ENCODE assay signal across 1 cellular context in genomic region chr2:205705511-205706397, GRCh38.
TF ChIP-seq lines count a peak whose summit lies in the region.

No MANE protein-coding gene starts in this region.

TF ChIP-seq in GM12878, 131 proteins besides CTCF, POLR2A, EP300 and RAD21 (continued from another document):
- TF ChIP-seq EED (IDR thresholded peaks at IDR 0.05; ENCODE audit: low read depth) (no peak), FOS (IDR thresholded peaks at IDR 0.05; ENCODE audit: borderline replicate concordance, extremely low read depth, insufficient read length) (no peak), ZSCAN29 (IDR thresholded peaks at IDR 0.05) (no peak), REST (IDR thresholded peaks at IDR 0.05; ENCODE audit: low read depth, low read length) (no peak), ZBTB4 (CRISPR knock-in tag; IDR thresholded peaks at IDR 0.05) (no peak), SPI1 (IDR thresholded peaks at IDR 0.05; ENCODE audit: borderline replicate concordance, insufficient read depth, low read depth, low read length) (no peak), IRF4 (IDR thresholded peaks at IDR 0.05; ENCODE audit: low read depth, low read length) (no peak)
